In genomic region chr3:133962879-133963278, GRCh38 we compare ENCODE assay signal across 16 cellular contexts.
DNase-seq lines count a peak whose midpoint lies in the region; ATAC-seq and TF ChIP-seq lines count a peak whose summit lies in the region.
"Had no signal": no experiment of that assay in that cellular context is flagged by ENCODE, and none has a peak within 500 bp of the region (broad histone marks: within the 10 kb centered on the region; RNA-seq: fewer than 3 reads in every experiment).

No MANE protein-coding gene starts in this region.

- H3K4me3 ChIP-seq in suprapubic skin = no peak overlapping the region
- no peak overlapping the region for H3K4me3 ChIP-seq in GM23338
- H3K4me3 ChIP-seq: SJSA1, skin epidermis, thyroid gland had no signal

- H2AFZ ChIP-seq in GM23338 = no peak overlapping the region

- no peaks in the 10 kb centered on the region for H3K36me3 Mint-ChIP-seq in GM23338 (ENCODE audit: low read depth)
- H3K36me3 Mint-ChIP-seq: brain; IgD-negative memory B cell; naive thymus-derived CD4-positive, alpha-beta T cell had no signal

- H3K36me3 ChIP-seq in suprapubic skin (no peaks in the 10 kb centered on the region), GM23338 (ENCODE audit: insufficient read depth) (no peaks in the 10 kb centered on the region)
- H3K36me3 ChIP-seq: SJSA1, thyroid gland had no signal

- TF ChIP-seq CTCF in suprapubic skin (IDR thresholded peaks at IDR 0.05) (no peak), GM23338 (conservative IDR thresholded peaks at IDR 0.05; ENCODE audit: low read depth in 2 of 2) (no peak)

- no peaks in the 10 kb centered on the region for H3K9me3 ChIP-seq in suprapubic skin
- H3K9me3 ChIP-seq: SJSA1, thyroid gland had no signal

- TF ChIP-seq POLR2A in suprapubic skin (IDR thresholded peaks at IDR 0.05) = no peak

- no peak for TF ChIP-seq EP300 in suprapubic skin (IDR thresholded peaks at IDR 0.05)

- no peaks in the 10 kb centered on the region for H3K27me3 ChIP-seq in suprapubic skin
- H3K27me3 ChIP-seq in GM23338 (ENCODE audit: insufficient read depth) = no peaks in the 10 kb centered on the region
- H3K27me3 ChIP-seq: SJSA1, thyroid gland had no signal

- WGBS in suprapubic skin = 13% methylated on average over 2 of the region's 2 CpGs

- no peak for ATAC-seq in HG03108 (IDR thresholded peaks at IDR 0.05; ENCODE audit: unreplicated experiment)
- no peak for ATAC-seq in GM23338
- ATAC-seq: naive thymus-derived CD4-positive, alpha-beta T cell had no signal

- no peaks in the 10 kb centered on the region for H3F3A ChIP-seq in GM23338 (replicated peaks; ENCODE audit: low read depth)

- no peak overlapping the region for H3K4me3 Mint-ChIP-seq in GM23338
- H3K4me3 Mint-ChIP-seq: activated T-cell treated with anti-CD3 and anti-CD28 coated beads, Interleukin-2, amount 50 U/mL, for 24 hours; brain; immature natural killer cell; naive thymus-derived CD4-positive, alpha-beta T cell had no signal

- no peaks in the 10 kb centered on the region for H4K20me1 ChIP-seq in GM23338 (replicated peaks; ENCODE audit: insufficient read depth)

- H3K9me2 ChIP-seq in GM23338 (ENCODE audit: insufficient read depth) = no peaks in the 10 kb centered on the region

- H3K4me1 Mint-ChIP-seq in GM23338 = peaks cover 8% of the 10 kb centered on the region
- H3K4me1 Mint-ChIP-seq: brain, IgD-negative memory B cell had no signal

- H3K4me1 ChIP-seq in suprapubic skin (peaks cover 39% of the 10 kb centered on the region), GM23338 (ENCODE audit: insufficient read depth) (no peaks in the 10 kb centered on the region)
- H3K4me1 ChIP-seq: SJSA1, thyroid gland had no signal

- H3K27me3 Mint-ChIP-seq in GM23338 (ENCODE audit: insufficient read depth, low read depth, poor library complexity) = peaks cover 12% of the 10 kb centered on the region
- H3K27me3 Mint-ChIP-seq: activated T-cell treated with anti-CD3 and anti-CD28 coated beads, Interleukin-2, amount 50 U/mL, for 24 hours had no signal

- H3K4me2 ChIP-seq in GM23338 = no peak overlapping the region

- DNase-seq in HK-2 (ENCODE audit: unreplicated experiment) = peak; percentile 30
- DNase-seq in astrocyte of the hippocampus (ENCODE audit: low read depth, low spot score) = peak; percentile 73
- peak; percentile 40 for DNase-seq in iPS-NIHi7 (ENCODE audit: extremely low spot score)
- no peak for DNase-seq in suprapubic skin (ENCODE audit: low spot score in 2 of 2)
- DNase-seq in GM23338 (ENCODE audit: low spot score) = no peak
- no peak for DNase-seq in NCI-H524 treated with DMSO at 0.1 percent for 48 hours (lab: John Stamatoyannopoulos, UW)
- DNase-seq: activated T-cell treated with anti-CD3 and anti-CD28 coated beads, Interleukin-2, amount 50 U/mL, for 24 hours; immature natural killer cell; naive thymus-derived CD4-positive, alpha-beta T cell; NCI-H2029; thyroid gland had no signal

- H3K27ac ChIP-seq in suprapubic skin = peak overlapping the region; percentile 84
- H3K27ac ChIP-seq in GM23338 (ENCODE audit: low read depth) = no peak overlapping the region
- H3K27ac ChIP-seq: SJSA1, thyroid gland had no signal

- no peaks in the 10 kb centered on the region; the same call in 2 of the 3 replicates for H3K9me3 Mint-ChIP-seq in GM23338
- H3K9me3 Mint-ChIP-seq: immature natural killer cell had no signal

- no peaks in the 10 kb centered on the region for H3K79me2 ChIP-seq in GM23338 (replicated peaks; ENCODE audit: insufficient read depth)

- no peak overlapping the region; the same call in 1 of the 2 replicates for H3K27ac Mint-ChIP-seq in GM23338
- H3K27ac Mint-ChIP-seq: activated T-cell treated with anti-CD3 and anti-CD28 coated beads, Interleukin-2, amount 50 U/mL, for 24 hours; brain; IgD-negative memory B cell; immature natural killer cell; naive thymus-derived CD4-positive, alpha-beta T cell had no signal

TF ChIP-seq in GM23338, 12 proteins besides CTCF, POLR2A, EP300 and RAD21 (continues in another document):
- TF ChIP-seq ZNF331 (CRISPR knock-in tag; IDR thresholded peaks at IDR 0.05; ENCODE audit: low read depth) = no peak
- TF ChIP-seq JUNB (IDR thresholded peaks at IDR 0.05; ENCODE audit: unreplicated experiment) = no peak
- no peak for TF ChIP-seq EZH2phosphoT487 (IDR thresholded peaks at IDR 0.05; ENCODE audit: unreplicated experiment)
- TF ChIP-seq ZNF462 (CRISPR knock-in tag; IDR thresholded peaks at IDR 0.05) = no peak
- no peak for TF ChIP-seq ZNF114 (CRISPR knock-in tag; IDR thresholded peaks at IDR 0.05)
- no peak for TF ChIP-seq EZH2 (IDR thresholded peaks at IDR 0.05; ENCODE audit: low read depth, unreplicated experiment)
- TF ChIP-seq POLR2AphosphoS5 (IDR thresholded peaks at IDR 0.05; ENCODE audit: low read depth) = no peak
- TF ChIP-seq ETS1 (IDR thresholded peaks at IDR 0.05) = no peak

Comparison
In these comparisons a context has a peak if more than half of its experiments do, and no peak if none do; other contexts are left out.
1. DNase-seq: peak in HK-2 (single experiment), astrocyte of the hippocampus (single experiment) and iPS-NIHi7 (single experiment); none in suprapubic skin (0 of 2), GM23338 (single experiment) and NCI-H524 treated with DMSO at 0.1 percent for 48 hours (single experiment).